ENCODE assay signal across 11 cellular contexts in genomic region chr11:110833033-110833484, GRCh38.
DNase-seq lines count a peak whose midpoint lies in the region; ATAC-seq and TF ChIP-seq lines count a peak whose summit lies in the region.
"Had no signal": no experiment of that assay in that cellular context is flagged by ENCODE, and none has a peak within 500 bp of the region (broad histone marks: within the 10 kb centered on the region; RNA-seq: fewer than 3 reads in every experiment).

No MANE protein-coding gene starts in this region.

- no peak for ATAC-seq in GM18502 (IDR thresholded peaks at IDR 0.05; ENCODE audit: poor library complexity, unreplicated experiment)

- no peak overlapping the region for H3K4me3 ChIP-seq in epithelial cell of esophagus (ENCODE audit: low read length)
- H3K4me3 ChIP-seq: thyroid gland had no signal

- DNase-seq in GM03348 (ENCODE audit: low spot score) (peak; percentile 34), RKO (ENCODE audit: low spot score) (peak; percentile 3), epithelial cell of esophagus (ENCODE audit: low read depth) (peak; percentile 84), renal cortical epithelial cell (ENCODE audit: low read depth) (peak; percentile 61), GDM1 (lab: John Stamatoyannopoulos, UW) (no peak), COR-L47 (lab: John Stamatoyannopoulos, UW) (no peak)
- DNase-seq: activated CD8-positive, alpha-beta memory T cell treated with anti-CD3 and anti-CD28 coated beads, Interleukin-2, amount 50 U/mL, for 48 hours; NCI-H187; SIG-M5; thyroid gland had no signal

- TF ChIP-seq CTCF in epithelial cell of esophagus (IDR thresholded peaks at IDR 0.05; ENCODE audit: insufficient read depth, low read depth, low read length, missing control alignments): no peak

Comparison
In these comparisons a context has a peak if more than half of its experiments do, and no peak if none do; other contexts are left out.
1. DNase-seq: peak in GM03348 (single experiment), RKO (single experiment), epithelial cell of esophagus (single experiment) and renal cortical epithelial cell (single experiment); none in GDM1 (single experiment) and COR-L47 (single experiment).